8 cellular contexts compared by ENCODE assay signal in the genomic region with DNA sequence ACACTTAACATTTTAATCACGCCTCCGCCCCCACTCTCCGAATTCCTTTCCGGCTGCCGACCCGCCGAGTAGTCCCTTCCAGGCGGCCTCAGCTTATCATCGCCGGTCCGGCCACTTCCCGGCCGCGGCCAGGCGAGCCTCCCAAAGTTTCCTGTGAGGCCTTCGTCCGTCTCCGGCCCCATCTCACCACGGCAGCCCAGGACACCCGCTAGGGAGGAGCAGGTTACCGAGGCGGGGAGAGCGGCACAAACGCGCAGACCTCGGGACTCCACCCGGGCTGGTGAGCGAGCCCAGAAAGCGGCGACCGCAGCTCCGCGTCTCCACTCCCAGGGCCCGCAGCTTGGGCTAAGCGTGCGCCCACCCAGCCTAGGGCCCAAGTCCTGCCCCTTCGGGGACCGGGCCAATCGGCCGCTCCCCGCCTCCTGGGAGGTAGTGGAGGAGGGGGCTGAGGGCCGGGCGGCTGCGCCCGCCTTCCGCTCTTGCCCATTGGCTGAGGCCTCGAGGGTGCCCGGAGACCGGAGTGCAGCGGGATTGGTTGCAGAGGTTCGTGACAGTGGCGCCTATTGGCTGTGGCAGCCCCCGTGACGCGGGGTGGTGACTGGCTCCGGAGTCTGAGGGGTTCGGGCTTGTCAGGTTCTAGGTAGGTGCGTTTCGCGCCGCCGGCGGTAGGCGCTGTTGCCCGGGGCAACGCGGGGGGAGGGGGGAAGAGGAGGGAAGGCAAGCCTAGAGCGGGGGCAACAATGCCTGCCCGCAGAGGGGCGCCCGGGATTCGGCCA. TPM values are rescaled to one million over a fixed set of nuclear protein-coding genes. Genes with fewer than 3 reads are reported as not detected.
DNase-seq lines count a peak whose midpoint lies in the region; ATAC-seq and TF ChIP-seq lines count a peak whose summit lies in the region.

No MANE protein-coding gene starts in this region.

- H3K4me3 ChIP-seq in ascending aorta (peak overlapping the region; percentile 85 to 86), right cardiac atrium (ENCODE audit: low read length) (peak overlapping the region; percentile 92), vagina (peak overlapping the region; percentile 77 to 86)

- no peaks in the 10 kb centered on the region for H3K36me3 ChIP-seq in ascending aorta
- H3K36me3 ChIP-seq in vagina, result no peaks in the 10 kb centered on the region

- intact Hi-C loops in ascending aorta (cut with DNase I), result loop anchor here (1.0 to 5.0 kb wide), 5 partner anchors 20 to 719 kb away; a partner anchor contains a TSS
- intact Hi-C loops in right cardiac atrium (cut with DNase I), result no loop called here
- intact Hi-C loops in vagina (cut with DNase I), result loop anchor here (2.0 kb wide), 1 partner anchor 20 kb away; no protein-coding TSS in a partner anchor

- peak overlapping the region; percentile 99 for H3K27ac ChIP-seq in ascending aorta
- H3K27ac ChIP-seq in right cardiac atrium (ENCODE audit: low read length), result peak overlapping the region; percentile 93
- H3K27ac ChIP-seq in vagina, result peak overlapping the region; percentile 95

- ATAC-seq in HG02870 (IDR thresholded peaks at IDR 0.05; ENCODE audit: unreplicated experiment), result peak; percentile 95
- peak; percentile 99 for ATAC-seq in right cardiac atrium

- H3K9me3 ChIP-seq in ascending aorta (no peaks in the 10 kb centered on the region), right cardiac atrium (ENCODE audit: control insufficient read depth, low read length) (no peaks in the 10 kb centered on the region), vagina (no peaks in the 10 kb centered on the region)

- no peaks in the 10 kb centered on the region for H3K27me3 ChIP-seq in ascending aorta
- no peaks in the 10 kb centered on the region for H3K27me3 ChIP-seq in right cardiac atrium (ENCODE audit: control insufficient read depth, insufficient read depth)
- H3K27me3 ChIP-seq in vagina, result no peaks in the 10 kb centered on the region

- TF ChIP-seq POLR2A in vagina (IDR thresholded peaks at IDR 0.05), result peak; percentile 54 to 98

- under 1% methylated on average over 72 of the region's 72 CpGs for WGBS in right cardiac atrium

- in situ Hi-C loops in GM13977 (cut with MboI; ENCODE audit: low pct_unique_long_range_greater_than_20kb, low sequenced_read_pairs, unreplicated experiment), result no loop called here

- TF ChIP-seq CTCF in GM13977 (IDR thresholded peaks at IDR 0.05; ENCODE audit: extremely low read depth, insufficient read depth, missing control alignments) (peak; percentile 22), ascending aorta (IDR thresholded peaks at IDR 0.05) (peak in 1 of 3 experiments; percentile 27), vagina (IDR thresholded peaks at IDR 0.05) (peak in 1 of 3 experiments; percentile 7)

- H3K4me1 ChIP-seq in ascending aorta (peaks cover 0 to 5% of the 10 kb centered on the region in 2 donors), right cardiac atrium (ENCODE audit: control insufficient read depth, insufficient read depth, low read length) (no peaks in the 10 kb centered on the region), vagina (peaks cover 6% of the 10 kb centered on the region)

- DNase-seq in GM13977 (ENCODE audit: low spot score), result peak; percentile 93
- peak; percentile 90 for DNase-seq in NCI-H146 (lab: John Stamatoyannopoulos, UW)
- peak; percentile 87 to 99 (median 95) for DNase-seq in T-helper 2 cell
- DNase-seq in ascending aorta (ENCODE audit: low spot score in 2 of 2), result peak; percentile 99 to 100
- peak; percentile 99 to 100 (median 99) for DNase-seq in right cardiac atrium
- peak; percentile 98 for DNase-seq in pulmonary artery endothelial cell (ENCODE audit: low read depth, low spot score)
- peak; percentile 100 for DNase-seq in vagina (ENCODE audit: extremely low spot score in 2 of 2)

RNA-seq across cellular contexts. Expression of a gene that starts 0.8 kb away (rescaled TPM):
- 11.8 TPM for total RNA-seq in ascending aorta
- 10 to 100 TPM; 17.6 to 29.4 (median 19.4) TPM for total RNA-seq in right cardiac atrium
- 1.7 TPM for polyA plus RNA-seq in right cardiac atrium
- 17.0 and 29.5 TPM in 2 replicates for total RNA-seq in pulmonary artery endothelial cell
- 19.2 TPM for total RNA-seq in vagina

Comparison
In these comparisons a context has a peak if more than half of its experiments do, and no peak if none do; other contexts are left out.
1. Peak in every context shown above with its lines: DNase-seq, ATAC-seq, H3K4me3 ChIP-seq and H3K27ac ChIP-seq.
2. intact Hi-C loops: an anchor here in ascending aorta (1.0 to 5.0 kb wide) and vagina (2.0 kb wide); none called in right cardiac atrium.